ENCODE assay signal across 16 cellular contexts in genomic region chr18:26453370-26454030, GRCh38.
DNase-seq lines count a peak whose midpoint lies in the region; ATAC-seq, FAIRE-seq and TF ChIP-seq lines count a peak whose summit lies in the region.
"Had no signal": no experiment of that assay in that cellular context is flagged by ENCODE, and none has a peak within 500 bp of the region (broad histone marks: within the 10 kb centered on the region; RNA-seq: fewer than 3 reads in every experiment).

No MANE protein-coding gene starts in this region.

- no peak for TF ChIP-seq POLR2A in A549 (IDR thresholded peaks at IDR 0.05; ENCODE audit: low read length)
- no peak for TF ChIP-seq POLR2A in upper lobe of left lung (IDR thresholded peaks at IDR 0.05)

- DNase-seq in A549 (ENCODE audit: low read depth in 1 of 2, low spot score in 1 of 2) (no peak), NCI-H748 treated with DMSO at 0.1 percent for 48 hours (lab: John Stamatoyannopoulos, UW) (peak; percentile 57), HEK293T (ENCODE audit: extremely low spot score) (no peak), upper lobe of left lung (no peak)
- no peak for DNase-seq in activated T-cell treated with anti-CD3 and anti-CD28 coated beads, Interleukin-2, amount 50 U/mL, for 48 hours
- no peak for DNase-seq in activated naive CD4-positive, alpha-beta T cell treated with anti-CD3 and anti-CD28 coated beads, Interleukin-2, amount 10 ng/mL, durations not matched to agents 7 days and 5 days
- DNase-seq: anterior cingulate cortex, DMS 273 treated with DMSO at 0.1 percent for 48 hours, gastrocnemius medialis, GM23248, left cardiac atrium, NCI-H510A, trophoblast cell had no signal

- POLR2A ChIA-PET in A549 (lab: Yijun Ruan, JAX) = no interaction called here
- POLR2A ChIA-PET in HEK293T (lab: Yijun Ruan, JAX) = no interaction called here

- no peak for TF ChIP-seq EP300 in A549 (IDR thresholded peaks at IDR 0.05)
- TF ChIP-seq EP300 in upper lobe of left lung (IDR thresholded peaks at IDR 0.05) = no peak

- H3K9me3 ChIP-seq in A549 (no peaks in the 10 kb centered on the region), upper lobe of left lung (no peaks in the 10 kb centered on the region)
- H3K9me3 ChIP-seq: gastrocnemius medialis had no signal

- 74% methylated on average over 4 of the region's 4 CpGs for WGBS in A549 (ENCODE audit: missing lambda C conversion rate)
- WGBS in upper lobe of left lung, 2 donors = 88 to 96% methylated on average over 4 of the region's 4 CpGs

- H3K4me2 ChIP-seq in A549 = peak overlapping the region; percentile 29; the same call in 2 of the 3 replicates

- H3K27me3 Mint-ChIP-seq in activated naive CD4-positive, alpha-beta T cell treated with anti-CD3 and anti-CD28 coated beads, Interleukin-2, amount 10 ng/mL, durations not matched to agents 7 days and 5 days = peaks cover 5% of the 10 kb centered on the region

- H3K4me1 Mint-ChIP-seq in activated naive CD4-positive, alpha-beta T cell treated with anti-CD3 and anti-CD28 coated beads, Interleukin-2, amount 10 ng/mL, durations not matched to agents 7 days and 5 days = no peaks in the 10 kb centered on the region

- H3K36me3 ChIP-seq in upper lobe of left lung = peaks cover 0 to 6% (median 3%) of the 10 kb centered on the region in 4 donors

- TF ChIP-seq RAD21 in A549 (conservative IDR thresholded peaks at IDR 0.05 in 1 of 2, IDR thresholded peaks at IDR 0.05 in 1 of 2) = no peak

- no peak for FAIRE-seq in A549 (lab: Jason Lieb, UNC)

- ATAC-seq in A549 = no peak
- peak; percentile 56 for ATAC-seq in GM19372 (IDR thresholded peaks at IDR 0.05; ENCODE audit: low read depth, unreplicated experiment)
- peak; percentile 41 for ATAC-seq in HG03135 (IDR thresholded peaks at IDR 0.05; ENCODE audit: unreplicated experiment)
- ATAC-seq in upper lobe of left lung (ENCODE audit: low FRiP score in 2 of 2) = no peak
- ATAC-seq: gastrocnemius medialis, left cardiac atrium had no signal

- CTCF ChIA-PET in A549 (lab: Yijun Ruan, JAX) (interaction anchor here (0.8 kb wide), 1 partner anchor 168 kb away, joined by 3 read pairs; no protein-coding TSS in a partner anchor), HEK293T (lab: Yijun Ruan, JAX) (interaction anchor here (0.7 kb wide), 1 partner anchor 15 kb away, joined by 3 read pairs; no protein-coding TSS in a partner anchor)
- CTCF ChIA-PET in activated naive CD4-positive, alpha-beta T cell treated with anti-CD3 and anti-CD28 coated beads, Interleukin-2, amount 10 ng/mL, durations not matched to agents 7 days and 5 days (lab: Charles Lee) = no interaction called here

- no peaks in the 10 kb centered on the region for H3K9me3 Mint-ChIP-seq in activated naive CD4-positive, alpha-beta T cell treated with anti-CD3 and anti-CD28 coated beads, Interleukin-2, amount 10 ng/mL, durations not matched to agents 7 days and 5 days
- H3K9me3 Mint-ChIP-seq: neural crest cell had no signal

- H3K4me3 Mint-ChIP-seq in activated naive CD4-positive, alpha-beta T cell treated with anti-CD3 and anti-CD28 coated beads, Interleukin-2, amount 10 ng/mL, durations not matched to agents 7 days and 5 days = no peak overlapping the region
- H3K4me3 Mint-ChIP-seq: neural crest cell had no signal

- TF ChIP-seq CTCF in A549 (IDR thresholded peaks at IDR 0.05) (no peak), upper lobe of left lung (IDR thresholded peaks at IDR 0.05) (no peak)

- H3K4me1 ChIP-seq in A549 (peaks cover 64% of the 10 kb centered on the region), upper lobe of left lung (no peaks in the 10 kb centered on the region)
- H3K4me1 ChIP-seq: gastrocnemius medialis had no signal

- H3K27me3 ChIP-seq in upper lobe of left lung = no peaks in the 10 kb centered on the region
- H3K27me3 ChIP-seq: gastrocnemius medialis had no signal

- H3K4me3 ChIP-seq in A549 (no peak overlapping the region), upper lobe of left lung (no peak overlapping the region)
- H3K4me3 ChIP-seq: gastrocnemius medialis, GM23248 had no signal

- H3K27ac Mint-ChIP-seq in activated naive CD4-positive, alpha-beta T cell treated with anti-CD3 and anti-CD28 coated beads, Interleukin-2, amount 10 ng/mL, durations not matched to agents 7 days and 5 days = no peak overlapping the region

- H3K27ac ChIP-seq in A549 (peak overlapping the region; percentile 20 to 73; a peak in 5 of 6 replicates), upper lobe of left lung (no peak overlapping the region)
- H3K27ac ChIP-seq: gastrocnemius medialis, GM23248 had no signal

- H3K36me3 Mint-ChIP-seq in activated naive CD4-positive, alpha-beta T cell treated with anti-CD3 and anti-CD28 coated beads, Interleukin-2, amount 10 ng/mL, durations not matched to agents 7 days and 5 days = no peaks in the 10 kb centered on the region

TF ChIP-seq in A549, 52 proteins besides CTCF, POLR2A, EP300 and RAD21:
- TF ChIP-seq HMGXB4 (CRISPR knock-in tag; IDR thresholded peaks at IDR 0.05; ENCODE audit: borderline replicate concordance) = no peak
- TF ChIP-seq CHD4 (IDR thresholded peaks at IDR 0.05; ENCODE audit: borderline replicate concordance) = no peak
- no peak for TF ChIP-seq ZNF302 (CRISPR knock-in tag; IDR thresholded peaks at IDR 0.05)

TF ChIP-seq in HEK293T, 16 proteins besides CTCF, POLR2A, EP300 and RAD21:
- TF ChIP-seq SP1 (IDR thresholded peaks at IDR 0.05) = no peak
- TF ChIP-seq CTBP1 (IDR thresholded peaks at IDR 0.05; ENCODE audit: borderline replicate concordance) = no peak
- no peak for TF ChIP-seq FOXM1 (IDR thresholded peaks at IDR 0.05; ENCODE audit: borderline replicate concordance)
- no peak for TF ChIP-seq TARDBP (IDR thresholded peaks at IDR 0.05)
- no peak for TF ChIP-seq ARNT (IDR thresholded peaks at IDR 0.05)
- no peak for TF ChIP-seq NFRKB (IDR thresholded peaks at IDR 0.05)
- TF ChIP-seq BHLHE40 (IDR thresholded peaks at IDR 0.05; ENCODE audit: borderline replicate concordance) = no peak
- no peak for TF ChIP-seq ELF4 (IDR thresholded peaks at IDR 0.05)
- TF ChIP-seq SUZ12 (IDR thresholded peaks at IDR 0.05) = no peak
- TF ChIP-seq FOXA1 (IDR thresholded peaks at IDR 0.05) = no peak
- no peak for TF ChIP-seq ZNF384 (IDR thresholded peaks at IDR 0.05)
- TF ChIP-seq FOXK2 (IDR thresholded peaks at IDR 0.05) = no peak
- TF ChIP-seq PKNOX1 (IDR thresholded peaks at IDR 0.05) = no peak
- TF ChIP-seq HDGF (IDR thresholded peaks at IDR 0.05; ENCODE audit: borderline replicate concordance) = no peak
- TF ChIP-seq LEF1 (IDR thresholded peaks at IDR 0.05; ENCODE audit: borderline replicate concordance) = no peak

Comparison
In these comparisons a context has a peak if more than half of its experiments do, and no peak if none do; other contexts are left out.
1. ATAC-seq: peak in GM19372 (single experiment) and HG03135 (single experiment); none in A549 (0 of 2) and upper lobe of left lung (0 of 2).
2. H3K27ac ChIP-seq: peak in A549 (2 of 2); none in upper lobe of left lung (0 of 4).